19 cellular contexts compared by ENCODE assay signal in genomic region chr5:53001541-53001940, GRCh38. TPM values are rescaled to one million over a fixed set of nuclear protein-coding genes. Genes with fewer than 3 reads are reported as not detected.
"Had no signal": no experiment of that assay in that cellular context is flagged by ENCODE, and none has a peak within 500 bp of the region (broad histone marks: within the 10 kb centered on the region; RNA-seq: fewer than 3 reads in every experiment).

No MANE protein-coding gene starts in this region.

- H3K27ac ChIP-seq: esophagus muscularis mucosa, hepatocyte, left ventricle myocardium inferior, sigmoid colon, WERI-Rb-1 had no signal

- H3K9me3 ChIP-seq: esophagus muscularis mucosa, left ventricle myocardium inferior, sigmoid colon had no signal

- FAIRE-seq: endothelial cell of umbilical vein had no signal

- H3K27me3 ChIP-seq: esophagus muscularis mucosa, hepatocyte, sigmoid colon had no signal

- H3K36me3 ChIP-seq: left ventricle myocardium inferior, sigmoid colon, WERI-Rb-1 had no signal

- H2AFZ ChIP-seq: hepatocyte had no signal

- DNase-seq: activated CD4-positive, alpha-beta T cell treated with anti-CD3 and anti-CD28 coated beads for 1 hour; activated CD4-positive, alpha-beta T cell treated with anti-CD3 and anti-CD28 coated beads, Interleukin-2, amount 50 U/mL, for 1 hour; activated CD8-positive, alpha-beta T cell treated with anti-CD3 and anti-CD28 coated beads, Interleukin-2, amount 10 ng/mL, durations not matched to agents 7 days and 5 days; activated gamma-delta T cell treated with Interleukin-2 at 50 U/mL for 16 hours; aorta; effector memory CD8-positive, alpha-beta T cell; glutamatergic neuron; immature natural killer cell; kidney glomerular epithelial cell; left ventricle myocardium inferior; natural killer cell; sigmoid colon; stimulated activated CD4-positive, alpha-beta T cell treated with anti-CD3 and anti-CD28 coated beads, Interleukin-15, amount 100 ng/mL, for 24 hours; stimulated activated naive B cell treated with anti-CD40 and anti-IgM and Interleukin-4, amounts not matched to agents 10 μg/mL and 1 μg/mL and 100 μg/mL, for 72 hours; WERI-Rb-1 had no signal

- H3K4me2 ChIP-seq: hepatocyte, smooth muscle cell had no signal

- H3K4me3 ChIP-seq: esophagus muscularis mucosa, hepatocyte, left ventricle myocardium inferior, sigmoid colon, smooth muscle cell had no signal

- ATAC-seq: activated CD8-positive, alpha-beta T cell treated with anti-CD3 and anti-CD28 coated beads, Interleukin-2, amount 10 ng/mL, durations not matched to agents 7 days and 5 days; effector memory CD8-positive, alpha-beta T cell; natural killer cell; stimulated activated naive B cell treated with anti-CD40 and anti-IgM and Interleukin-4, amounts not matched to agents 10 μg/mL and 1 μg/mL and 100 μg/mL, for 72 hours had no signal

RNA-seq across cellular contexts. Expression of gene ITGA2, which starts 12.4 kb away (rescaled TPM):
- polyA plus RNA-seq: immature natural killer cell had no signal
